ENCODE assay signal across 26 cellular contexts in genomic region chr21:42071146-42071737, GRCh38. TPM values are rescaled to one million over a fixed set of nuclear protein-coding genes. Genes with fewer than 3 reads are reported as not detected.
DNase-seq lines count a peak whose midpoint lies in the region; ATAC-seq and TF ChIP-seq lines count a peak whose summit lies in the region.
"Had no signal": no experiment of that assay in that cellular context is flagged by ENCODE, and none has a peak within 500 bp of the region (broad histone marks: within the 10 kb centered on the region; RNA-seq: fewer than 3 reads in every experiment).

UMODL1 (plus strand) TSS chr21:42071317; CDS start chr21:42071317, 0 bp downstream.

- CTCF ChIA-PET in activated CD4-positive, alpha-beta T cell treated with anti-CD3 and anti-CD28 coated beads, Interleukin-2, amount 10 ng/mL, durations not matched to agents 7 days and 5 days (lab: Charles Lee) = no interaction called here

- no peaks in the 10 kb centered on the region for H3K36me3 Mint-ChIP-seq in activated CD4-positive, alpha-beta T cell treated with anti-CD3 and anti-CD28 coated beads, Interleukin-2, amount 10 ng/mL, durations not matched to agents 7 days and 5 days (ENCODE audit: low read depth)
- H3K36me3 Mint-ChIP-seq in chondrocyte (ENCODE audit: low read depth) = no peaks in the 10 kb centered on the region
- H3K36me3 Mint-ChIP-seq in stimulated activated memory B cell treated with anti-CD40 and anti-IgM and Interleukin-4, amounts not matched to agents 10 μg/mL and 1 μg/mL and 100 μg/mL, for 72 hours = no peaks in the 10 kb centered on the region
- H3K36me3 Mint-ChIP-seq: mesothelial cell of epicardium; naive thymus-derived CD4-positive, alpha-beta T cell had no signal

- H3K27ac Mint-ChIP-seq in activated CD4-positive, alpha-beta T cell treated with anti-CD3 and anti-CD28 coated beads, Interleukin-2, amount 10 ng/mL, durations not matched to agents 7 days and 5 days = peak within 1 kb of the TSS; percentile 5
- H3K27ac Mint-ChIP-seq in chondrocyte (ENCODE audit: unreplicated experiment) = no peak within 1 kb of the TSS
- H3K27ac Mint-ChIP-seq in stimulated activated memory B cell treated with anti-CD40 and anti-IgM and Interleukin-4, amounts not matched to agents 10 μg/mL and 1 μg/mL and 100 μg/mL, for 72 hours = peak within 1 kb of the TSS; percentile 37
- H3K27ac Mint-ChIP-seq: activated CD4-positive, alpha-beta T cell treated with anti-CD3 and anti-CD28 coated beads for 36 hours; mesothelial cell of epicardium had no signal

- TF ChIP-seq POLR2A in erythroblast (IDR thresholded peaks at IDR 0.05; ENCODE audit: low read length) = no peak

- no peak for TF ChIP-seq CTCF in chondrocyte (IDR thresholded peaks at IDR 0.05)

- H3K27me3 Mint-ChIP-seq in activated CD4-positive, alpha-beta T cell treated with anti-CD3 and anti-CD28 coated beads, Interleukin-2, amount 10 ng/mL, durations not matched to agents 7 days and 5 days = peaks cover 2% of the 10 kb centered on the region
- peaks cover 11% of the 10 kb centered on the region for H3K27me3 Mint-ChIP-seq in chondrocyte (ENCODE audit: low read depth)
- no peaks in the 10 kb centered on the region for H3K27me3 Mint-ChIP-seq in stimulated activated memory B cell treated with anti-CD40 and anti-IgM and Interleukin-4, amounts not matched to agents 10 μg/mL and 1 μg/mL and 100 μg/mL, for 72 hours
- H3K27me3 Mint-ChIP-seq: activated CD4-positive, alpha-beta T cell treated with anti-CD3 and anti-CD28 coated beads for 36 hours had no signal

- H3K9me3 Mint-ChIP-seq in activated CD4-positive, alpha-beta T cell treated with anti-CD3 and anti-CD28 coated beads, Interleukin-2, amount 10 ng/mL, durations not matched to agents 7 days and 5 days = no peaks in the 10 kb centered on the region
- no peaks in the 10 kb centered on the region for H3K9me3 Mint-ChIP-seq in chondrocyte (ENCODE audit: low read depth)
- no peaks in the 10 kb centered on the region for H3K9me3 Mint-ChIP-seq in stimulated activated memory B cell treated with anti-CD40 and anti-IgM and Interleukin-4, amounts not matched to agents 10 μg/mL and 1 μg/mL and 100 μg/mL, for 72 hours
- H3K9me3 Mint-ChIP-seq: mesothelial cell of epicardium; naive thymus-derived CD4-positive, alpha-beta T cell had no signal

- POLR2A ChIA-PET in activated CD4-positive, alpha-beta T cell treated with anti-CD3 and anti-CD28 coated beads, Interleukin-2, amount 10 ng/mL, durations not matched to agents 7 days and 5 days (lab: Charles Lee) = no interaction called here

- no peak for ATAC-seq in stimulated activated memory B cell treated with anti-CD40 and anti-IgM and Interleukin-4, amounts not matched to agents 10 μg/mL and 1 μg/mL and 100 μg/mL, for 72 hours
- no peak for ATAC-seq in HG03095 (IDR thresholded peaks at IDR 0.05; ENCODE audit: unreplicated experiment)
- ATAC-seq: activated CD4-positive, alpha-beta T cell treated with anti-CD3 and anti-CD28 coated beads for 36 hours; HCT116; left ventricle myocardium superior; naive thymus-derived CD4-positive, alpha-beta T cell had no signal

- H3K4me3 Mint-ChIP-seq in activated CD4-positive, alpha-beta T cell treated with anti-CD3 and anti-CD28 coated beads, Interleukin-2, amount 10 ng/mL, durations not matched to agents 7 days and 5 days = no peak within 1 kb of the TSS
- no peak within 1 kb of the TSS for H3K4me3 Mint-ChIP-seq in chondrocyte (ENCODE audit: unreplicated experiment)
- no peak within 1 kb of the TSS for H3K4me3 Mint-ChIP-seq in stimulated activated memory B cell treated with anti-CD40 and anti-IgM and Interleukin-4, amounts not matched to agents 10 μg/mL and 1 μg/mL and 100 μg/mL, for 72 hours
- H3K4me3 Mint-ChIP-seq: activated CD4-positive, alpha-beta T cell treated with anti-CD3 and anti-CD28 coated beads for 36 hours; mesothelial cell of epicardium; naive thymus-derived CD4-positive, alpha-beta T cell had no signal

- no peak for DNase-seq in activated CD4-positive, alpha-beta T cell treated with anti-CD3 and anti-CD28 coated beads, Interleukin-2, amount 10 ng/mL, durations not matched to agents 7 days and 5 days
- no peak for DNase-seq in activated CD4-positive, alpha-beta T cell treated with anti-CD3 and anti-CD28 coated beads for 48 hours
- DNase-seq in NCI-H2171 (lab: John Stamatoyannopoulos, UW) = peak; percentile 79
- peak; percentile 75 for DNase-seq in chondrocyte (ENCODE audit: low spot score)
- DNase-seq in erythroblast (lab: John Stamatoyannopoulos, UW) = no peak
- no peak for DNase-seq in mesenteric fat pad (ENCODE audit: low spot score)
- DNase-seq: activated CD4-positive, alpha-beta T cell treated with anti-CD3 and anti-CD28 coated beads for 36 hours; activated CD8-positive, alpha-beta memory T cell treated with anti-CD3 and anti-CD28 coated beads for 24 hours; activated effector memory CD4-positive, alpha-beta T cell treated with anti-CD3 and anti-CD28 coated beads, Interleukin-2, amount 50 U/mL, for 16 hours; activated T-cell treated with anti-CD3 and anti-CD28 coated beads, Interleukin-2, amount 50 U/mL, for 1 hour; brain microvascular endothelial cell; Caco-2; left ventricle myocardium superior; naive thymus-derived CD4-positive, alpha-beta T cell; retina; SHP77 treated with DMSO at 0.1 percent for 48 hours; stimulated activated CD4-positive, alpha-beta T cell treated with anti-CD3 and anti-CD28 coated beads, Interleukin-2, amount 100 ng/mL, for 24 hours; transverse colon had no signal

- peaks cover 4% of the 10 kb centered on the region for H3K4me1 Mint-ChIP-seq in activated CD4-positive, alpha-beta T cell treated with anti-CD3 and anti-CD28 coated beads, Interleukin-2, amount 10 ng/mL, durations not matched to agents 7 days and 5 days
- H3K4me1 Mint-ChIP-seq in chondrocyte (ENCODE audit: low read depth) = no peaks in the 10 kb centered on the region
- H3K4me1 Mint-ChIP-seq in stimulated activated memory B cell treated with anti-CD40 and anti-IgM and Interleukin-4, amounts not matched to agents 10 μg/mL and 1 μg/mL and 100 μg/mL, for 72 hours = peaks cover 26% of the 10 kb centered on the region
- H3K4me1 Mint-ChIP-seq: activated CD4-positive, alpha-beta T cell treated with anti-CD3 and anti-CD28 coated beads for 36 hours had no signal

RNA-seq across cellular contexts. Expression of gene UMODL1, which starts in this region (rescaled TPM):
- total RNA-seq in activated CD4-positive, alpha-beta T cell treated with anti-CD3 and anti-CD28 coated beads, Interleukin-2, amount 10 ng/mL, durations not matched to agents 7 days and 5 days = under 1 TPM; 0.10 to 0.21 TPM
- 0.29 TPM in 1 of 3 replicates, not detected in the others for total RNA-seq in chondrocyte
- total RNA-seq in mesenteric fat pad = not detected
- total RNA-seq: activated CD4-positive, alpha-beta T cell treated with anti-CD3 and anti-CD28 coated beads for 36 hours; endothelial cell of umbilical vein; glomerular endothelial cell; left ventricle myocardium superior; mesothelial cell of epicardium; osteocyte; smooth muscle cell had no signal

Comparison
In these comparisons a context has a peak if more than half of its experiments do, and no peak if none do; other contexts are left out.
1. Peak in DNase-seq in chondrocyte; RNA of the gene not detected or under 1 TPM.